8 cellular contexts compared by ENCODE assay signal in genomic region chr10:79052311-79053080, GRCh38. TPM values are rescaled to one million over a fixed set of nuclear protein-coding genes. Genes with fewer than 3 reads are reported as not detected.
DNase-seq lines count a peak whose midpoint lies in the region; ATAC-seq and TF ChIP-seq lines count a peak whose summit lies in the region.

No MANE protein-coding gene starts in this region.

- H3K27ac ChIP-seq in OCI-LY7 (ENCODE audit: low read depth, low read length, poor library complexity, severe bottlenecking) (no peak overlapping the region), upper lobe of right lung (no peak overlapping the region)

- H4K20me1 ChIP-seq in OCI-LY7 (ENCODE audit: insufficient read depth, low read length): no peaks in the 10 kb centered on the region

- no peaks in the 10 kb centered on the region for H3K27me3 Mint-ChIP-seq in glutamatergic neuron (ENCODE audit: unreplicated experiment)

- peaks cover 7% of the 10 kb centered on the region for H3K4me1 Mint-ChIP-seq in glutamatergic neuron (ENCODE audit: low read depth, unreplicated experiment)

- H3K9me2 ChIP-seq in OCI-LY7 (ENCODE audit: insufficient read depth, low read length): no peaks in the 10 kb centered on the region

- TF ChIP-seq CTCF in GM12872 (IDR thresholded peaks at IDR 0.05; ENCODE audit: insufficient read depth, low read depth, low read length) (0 out of 3 replicates have a peak, but pooled peaks have one; percentile 31), OCI-LY7 (conservative IDR thresholded peaks at IDR 0.05; ENCODE audit: low read length) (peak; percentile 3; the same call in 1 of the 2 replicates), glutamatergic neuron (IDR thresholded peaks at IDR 0.05; ENCODE audit: partially characterized antibody, unreplicated experiment) (peak; percentile 65), upper lobe of right lung (IDR thresholded peaks at IDR 0.05) (peak; percentile 40)

- H3K36me3 Mint-ChIP-seq in glutamatergic neuron (ENCODE audit: unreplicated experiment): no peaks in the 10 kb centered on the region

- peak; percentile 35 for ATAC-seq in upper lobe of right lung
- no peak for ATAC-seq in GM19397 (IDR thresholded peaks at IDR 0.05; ENCODE audit: unreplicated experiment)

- CTCF ChIA-PET in OCI-LY7 (lab: Charles Lee; ENCODE audit: unreplicated experiment): interaction anchor here (0.6 to 1.2 kb wide), 2 partner anchors 29 to 231 kb away, joined by 3 to 4 read pairs; no protein-coding TSS in a partner anchor

- no TSS peak for BruUV-seq in OCI-LY7 (replicated peaks; lab: Mats Ljungman, UMichigan)

- H2AFZ ChIP-seq in OCI-LY7 (ENCODE audit: low read length): no peak overlapping the region

- no peak overlapping the region for H3K4me3 Mint-ChIP-seq in glutamatergic neuron (ENCODE audit: unreplicated experiment)

- H3K4me2 ChIP-seq in OCI-LY7 (ENCODE audit: low read length): no peak overlapping the region

- H3K9me3 ChIP-seq in OCI-LY7 (ENCODE audit: low read length): no peaks in the 10 kb centered on the region
- no peaks in the 10 kb centered on the region for H3K9me3 ChIP-seq in upper lobe of right lung

- no peaks in the 10 kb centered on the region for H3K79me2 ChIP-seq in OCI-LY7 (ENCODE audit: insufficient read depth, low read depth, low read length)

- H3K4me1 ChIP-seq in OCI-LY7 (ENCODE audit: insufficient read depth, low read length, poor library complexity, severe bottlenecking) (no peaks in the 10 kb centered on the region), upper lobe of right lung (peaks cover 32% of the 10 kb centered on the region)

- H3K27me3 ChIP-seq in upper lobe of right lung: no peaks in the 10 kb centered on the region

- H3K36me3 ChIP-seq in OCI-LY7 (ENCODE audit: insufficient read depth, low read length): no peaks in the 10 kb centered on the region
- H3K36me3 ChIP-seq in upper lobe of right lung: no peaks in the 10 kb centered on the region

- H3K9me3 Mint-ChIP-seq in glutamatergic neuron (ENCODE audit: unreplicated experiment): peaks cover 2% of the 10 kb centered on the region

- H3K4me3 ChIP-seq in OCI-LY7 (ENCODE audit: low read depth, low read length, poor library complexity, severe bottlenecking) (no peak overlapping the region), upper lobe of right lung (no peak overlapping the region)

- DNase-seq in 8988T: peak; percentile 54
- DNase-seq in OCI-LY7 (ENCODE audit: low spot score): peak; percentile 28
- DNase-seq in glutamatergic neuron: peak; percentile 45
- peak; percentile 68 for DNase-seq in upper lobe of right lung
- no peak for DNase-seq in KG1 (lab: John Stamatoyannopoulos, UW)
- no peak for DNase-seq in GDM1 (lab: John Stamatoyannopoulos, UW)

- POLR2A ChIA-PET in OCI-LY7 (lab: Charles Lee): no interaction called here

- intact Hi-C loops in OCI-LY7 (cut with micrococcal nuclease; ENCODE audit: unreplicated experiment) (no loop called here), upper lobe of right lung (cut with DNase I) (no loop called here)

- no peak overlapping the region for H3K27ac Mint-ChIP-seq in glutamatergic neuron (ENCODE audit: unreplicated experiment)

RNA-seq across cellular contexts. Expression of gene ZMIZ1, which starts 16.3 kb away (rescaled TPM):
- 18.9 and 20.4 TPM in 2 replicates for total RNA-seq in OCI-LY7 (2014; rRNA removed; shearing (Covaris generic))
- total RNA-seq in OCI-LY7 (2022): 58.3 and 66.9 TPM in 2 replicates
- total RNA-seq in glutamatergic neuron (ENCODE audit: unreplicated experiment): 230 TPM
- total RNA-seq in upper lobe of right lung: 84.7 TPM

Comparison
In these comparisons a context has a peak if more than half of its experiments do, and no peak if none do; other contexts are left out.
1. DNase-seq: peak in 8988T (single experiment), OCI-LY7 (single experiment), glutamatergic neuron (single experiment) and upper lobe of right lung (single experiment); none in KG1 (single experiment) and GDM1 (single experiment).
2. CTCF ChIP-seq: peak in every context shown above with its lines; median percentile 65 in glutamatergic neuron; 40 in upper lobe of right lung; 31 in GM12872; 3 in OCI-LY7.